1 cellular context compared by ENCODE assay signal in genomic region chr16:88452485-88453216, GRCh38.
TF ChIP-seq lines count a peak whose summit lies in the region.

No MANE protein-coding gene starts in this region.

TF ChIP-seq in K562, 482 proteins besides CTCF, POLR2A, EP300 and RAD21 (continued from another document and continues in another):
- TF ChIP-seq VEZF1 (CRISPR knock-in tag; IDR thresholded peaks at IDR 0.05) = peak; percentile 65
- no peak; the same call in 1 of the 2 replicates for TF ChIP-seq DPF2 (IDR thresholded peaks at IDR 0.05)
- TF ChIP-seq IRF2 (CRISPR knock-in tag; IDR thresholded peaks at IDR 0.05) = no peak
- no peak for TF ChIP-seq SMARCA4 (IDR thresholded peaks at IDR 0.05)
- TF ChIP-seq KDM4B (IDR thresholded peaks at IDR 0.05; ENCODE audit: borderline replicate concordance in 2 of 2, low read depth in 1 of 2) = no peak
- TF ChIP-seq ZNF79 (CRISPR knock-in tag; IDR thresholded peaks at IDR 0.05; ENCODE audit: low read depth) = no peak
- no peak for TF ChIP-seq MAFK (IDR thresholded peaks at IDR 0.05; ENCODE audit: low read length)
- no peak for TF ChIP-seq GTF3C2 (IDR thresholded peaks at IDR 0.05; ENCODE audit: borderline replicate concordance, extremely low read depth, insufficient read length)
- no peak for TF ChIP-seq ZBTB9 (CRISPR knock-in tag; IDR thresholded peaks at IDR 0.05)
- TF ChIP-seq ZNF583 (CRISPR knock-in tag; IDR thresholded peaks at IDR 0.05) = peak; percentile 44; the same call in 1 of the 2 replicates
- no peak for TF ChIP-seq FOXJ2 (tag; IDR thresholded peaks at IDR 0.05)
- peak; percentile 81 for TF ChIP-seq POLR2G (IDR thresholded peaks at IDR 0.05; ENCODE audit: low read depth, low read length)
- peak; percentile 73 to 78 for TF ChIP-seq NRF1 (conservative IDR thresholded peaks at IDR 0.05 in 1 of 2, IDR thresholded peaks at IDR 0.05 in 1 of 2)
- TF ChIP-seq ZBTB12 (CRISPR knock-in tag; IDR thresholded peaks at IDR 0.05) = no peak
- no peak for TF ChIP-seq SIRT6 (IDR thresholded peaks at IDR 0.05; ENCODE audit: low read depth, low read length)
- TF ChIP-seq EHMT2 (IDR thresholded peaks at IDR 0.05) = no peak
- TF ChIP-seq CC2D1A (IDR thresholded peaks at IDR 0.05) = no peak
- no peak for TF ChIP-seq BRF2 (IDR thresholded peaks at IDR 0.05; ENCODE audit: borderline replicate concordance, insufficient read depth, insufficient read length)
- peak; percentile 47; the same call in 1 of the 2 replicates for TF ChIP-seq ZBTB49 (CRISPR knock-in tag; IDR thresholded peaks at IDR 0.05; ENCODE audit: borderline replicate concordance)
- no peak for TF ChIP-seq XRCC3 (IDR thresholded peaks at IDR 0.05)
- TF ChIP-seq ZNF347 (CRISPR knock-in tag; IDR thresholded peaks at IDR 0.05; ENCODE audit: low read depth) = no peak
- no peak for TF ChIP-seq KAT2B (IDR thresholded peaks at IDR 0.05; ENCODE audit: low read depth, low read length)
- TF ChIP-seq RBM17 (IDR thresholded peaks at IDR 0.05; ENCODE audit: borderline replicate concordance, low read depth, low read length) = no peak
- no peak for TF ChIP-seq NR2F6 (CRISPR knock-in tag; IDR thresholded peaks at IDR 0.05)
- peak; percentile 68 for TF ChIP-seq PCBP1 (IDR thresholded peaks at IDR 0.05; ENCODE audit: low read depth, low read length, poor library complexity, severe bottlenecking)
- TF ChIP-seq ZNF717 (CRISPR knock-in tag; IDR thresholded peaks at IDR 0.05) = no peak
- TF ChIP-seq GTF2B (IDR thresholded peaks at IDR 0.05; ENCODE audit: extremely low read depth, insufficient read length) = no peak
- no peak for TF ChIP-seq RBM25 (IDR thresholded peaks at IDR 0.05; ENCODE audit: low read depth, low read length, severe bottlenecking)
- TF ChIP-seq ZBTB34 (CRISPR knock-in tag; IDR thresholded peaks at IDR 0.05) = no peak
- no peak for TF ChIP-seq CBX8 (IDR thresholded peaks at IDR 0.05; ENCODE audit: borderline replicate concordance, extremely low read depth, low read depth, low read length, poor library complexity, severe bottlenecking)
- no peak for TF ChIP-seq FOXM1 (IDR thresholded peaks at IDR 0.05; ENCODE audit: low read depth)
- TF ChIP-seq FOXM1 (CRISPR knock-in tag; IDR thresholded peaks at IDR 0.05; ENCODE audit: low read depth) = no peak
- 0 out of 2 replicates have a peak, but pooled peaks have one; percentile 9 for TF ChIP-seq SMARCE1 (IDR thresholded peaks at IDR 0.05)
- TF ChIP-seq SIX5 (IDR thresholded peaks at IDR 0.05; ENCODE audit: borderline replicate concordance in 1 of 2, insufficient read depth in 1 of 2, low read depth in 1 of 2, low read length in 2 of 2) = no peak
- peak; percentile 94 for TF ChIP-seq BHLHE40 (IDR thresholded peaks at IDR 0.05; ENCODE audit: low read length)
- TF ChIP-seq NR1H2 (CRISPR knock-in tag; IDR thresholded peaks at IDR 0.05) = no peak
- TF ChIP-seq C11orf30 (IDR thresholded peaks at IDR 0.05; ENCODE audit: low read depth) = no peak
- TF ChIP-seq HMGXB4 (CRISPR knock-in tag; IDR thresholded peaks at IDR 0.05) = 0 out of 2 replicates have a peak, but pooled peaks have one; percentile 66
- no peak for TF ChIP-seq ZBTB8A (IDR thresholded peaks at IDR 0.05; ENCODE audit: partially characterized antibody)
- TF ChIP-seq TAF1 (IDR thresholded peaks at IDR 0.05; ENCODE audit: control insufficient read depth, extremely low read depth, insufficient read depth, low read length, severe bottlenecking) = peak; percentile 53
- peak; percentile 10; the same call in 1 of the 2 replicates for TF ChIP-seq CTBP1 (IDR thresholded peaks at IDR 0.05; ENCODE audit: borderline replicate concordance)
- TF ChIP-seq CCNT2 (IDR thresholded peaks at IDR 0.05; ENCODE audit: borderline replicate concordance, extremely low read depth, insufficient read length, low read depth, low read length) = peak; percentile 49
- TF ChIP-seq NUFIP1 (IDR thresholded peaks at IDR 0.05; ENCODE audit: partially characterized antibody) = no peak
- TF ChIP-seq PHTF2 (CRISPR knock-in tag; IDR thresholded peaks at IDR 0.05) = no peak
- no peak for TF ChIP-seq GTF2A2 (tag; IDR thresholded peaks at IDR 0.05)
- peak; percentile 72 for TF ChIP-seq ZFX (CRISPR knock-in tag; IDR thresholded peaks at IDR 0.05)
- no peak for TF ChIP-seq HBP1 (CRISPR knock-in tag; IDR thresholded peaks at IDR 0.05)
- TF ChIP-seq TEAD4 (IDR thresholded peaks at IDR 0.05; ENCODE audit: low read length) = no peak
- no peak for TF ChIP-seq TEAD4 (CRISPR knock-in tag; IDR thresholded peaks at IDR 0.05; ENCODE audit: borderline replicate concordance)
- peak; percentile 48; the same call in 1 of the 2 replicates for TF ChIP-seq LCOR (CRISPR knock-in tag; IDR thresholded peaks at IDR 0.05)
